Comparison of ENCODE assay signal across 1 cellular context in the genomic region with DNA sequence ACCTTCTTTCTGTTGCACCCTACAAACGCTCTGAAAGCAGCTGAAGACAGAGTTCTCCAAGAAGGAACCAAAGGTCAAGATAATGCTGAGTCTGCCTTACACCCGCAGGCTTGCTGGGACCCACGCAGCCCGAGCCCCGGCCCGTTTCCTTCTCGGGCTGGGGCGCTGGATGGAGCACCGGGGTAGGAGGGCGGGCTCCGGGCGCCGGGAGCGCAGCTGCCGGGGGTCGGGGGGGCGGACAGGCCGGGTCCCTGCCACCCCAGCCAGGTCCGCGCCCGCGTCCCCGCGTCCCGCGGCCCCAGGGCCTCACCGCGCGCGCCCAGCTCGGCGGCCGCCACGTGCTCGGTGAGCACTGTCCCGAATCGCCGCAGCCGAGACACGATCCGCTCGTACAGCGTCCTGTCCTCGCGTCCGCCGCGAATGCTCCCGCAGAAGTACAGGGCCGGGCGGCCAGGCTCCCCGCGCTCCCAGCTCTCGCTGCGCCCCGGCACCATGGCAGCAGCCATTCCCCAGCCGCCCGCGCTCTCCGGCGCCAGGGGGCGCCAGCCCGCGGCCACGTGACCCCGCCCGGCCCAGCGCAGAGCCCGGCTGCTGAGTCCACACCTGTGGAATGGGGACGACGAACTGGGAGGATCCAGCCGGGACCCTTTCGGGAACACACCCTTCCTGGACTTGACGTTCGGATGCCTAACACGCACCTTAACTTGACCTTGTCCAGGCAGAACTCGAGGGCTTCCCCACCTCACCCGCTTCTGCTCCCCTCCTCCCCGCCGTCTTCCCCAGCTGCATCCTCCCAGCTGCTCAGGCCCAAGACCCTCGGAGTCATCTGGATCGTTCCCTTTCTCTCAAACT.
TF ChIP-seq lines count a peak whose summit lies in the region.

A gene with protein sequence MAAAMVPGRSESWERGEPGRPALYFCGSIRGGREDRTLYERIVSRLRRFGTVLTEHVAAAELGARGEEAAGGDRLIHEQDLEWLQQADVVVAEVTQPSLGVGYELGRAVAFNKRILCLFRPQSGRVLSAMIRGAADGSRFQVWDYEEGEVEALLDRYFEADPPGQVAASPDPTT (minus strand): TSS at position 531 of the 852 bp plus-strand sequence. CDS start 25 bp downstream, at position 506.

TF ChIP-seq in H1, 55 proteins besides CTCF, POLR2A, EP300 and RAD21 (continued from another document):
- TF ChIP-seq CEBPB (IDR thresholded peaks at IDR 0.05; ENCODE audit: low read depth, low read length) (no peak), PHF8 (conservative IDR thresholded peaks at IDR 0.05; ENCODE audit: low read depth, low read length) (peak; percentile 82), JUND (IDR thresholded peaks at IDR 0.05; ENCODE audit: low read length) (peak; percentile 63; the same call in 1 of the 2 replicates), SIN3A (conservative IDR thresholded peaks at IDR 0.05 in 1 of 2, IDR thresholded peaks at IDR 0.05 in 1 of 2; ENCODE audit: low read depth in 1 of 2, low read length in 2 of 2) (0 out of 4 replicates have a peak, but pooled peaks of 1 of the 2 experiments have one; percentile 44), TCF12 (IDR thresholded peaks at IDR 0.05; ENCODE audit: low read depth, low read length) (peak; percentile 54; the same call in 1 of the 2 replicates), TEAD4 (IDR thresholded peaks at IDR 0.05; ENCODE audit: low read depth, low read length) (no peak), BACH1 (IDR thresholded peaks at IDR 0.05; ENCODE audit: low read length) (peak; percentile 23; the same call in 1 of the 2 replicates), JUN (IDR thresholded peaks at IDR 0.05; ENCODE audit: low read depth, low read length) (no peak), SP1 (IDR thresholded peaks at IDR 0.05; ENCODE audit: low read depth, low read length) (no peak), SIX5 (IDR thresholded peaks at IDR 0.05; ENCODE audit: low read depth, low read length) (no peak), KDM4A (IDR thresholded peaks at IDR 0.05; ENCODE audit: low read depth, low read length, severe bottlenecking) (peak; percentile 83), YY1 (IDR thresholded peaks at IDR 0.05; ENCODE audit: low read depth, low read length) (peak; percentile 93), EZH2 (IDR thresholded peaks at IDR 0.05; ENCODE audit: low read depth, low read length, severe bottlenecking) (no peak), CBX5 (IDR thresholded peaks at IDR 0.05; ENCODE audit: low read depth, low read length) (no peak), SAP30 (IDR thresholded peaks at IDR 0.05; ENCODE audit: insufficient read depth, insufficient replicate concordance, low read length) (no peak), TAF7 (optimal IDR thresholded peaks at IDR 0.05; ENCODE audit: borderline replicate concordance, low read depth, low read length) (peak; percentile 78), MAFK (IDR thresholded peaks at IDR 0.05; ENCODE audit: low read depth, low read length) (peak; percentile 15; the same call in 1 of the 2 replicates), RBBP5 (IDR thresholded peaks at IDR 0.05; ENCODE audit: borderline replicate concordance, low read depth, low read length) (peak; percentile 68; the same call in 1 of the 2 replicates), EGR1 (IDR thresholded peaks at IDR 0.05; ENCODE audit: borderline replicate concordance, low read depth, low read length) (no peak), RFX5 (IDR thresholded peaks at IDR 0.05; ENCODE audit: borderline replicate concordance, low read depth, low read length) (no peak), TBP (IDR thresholded peaks at IDR 0.05; ENCODE audit: low read depth, low read length) (peak; percentile 78; the same call in 1 of the 2 replicates), POLR2AphosphoS5 (IDR thresholded peaks at IDR 0.05; ENCODE audit: low read depth, low read length) (0 out of 2 replicates have a peak, but pooled peaks have one; percentile 56), SP4 (IDR thresholded peaks at IDR 0.05; ENCODE audit: low read length) (no peak), KDM1A (IDR thresholded peaks at IDR 0.05; ENCODE audit: borderline replicate concordance, low read length) (peak; percentile 23; the same call in 1 of the 2 replicates), HDAC6 (IDR thresholded peaks at IDR 0.05; ENCODE audit: low read depth, low read length) (no peak), CREB1 (IDR thresholded peaks at IDR 0.05) (no peak), CHD2 (IDR thresholded peaks at IDR 0.05; ENCODE audit: low read length) (no peak), ASH2L (IDR thresholded peaks at IDR 0.05; ENCODE audit: low read length) (no peak), SRF (IDR thresholded peaks at IDR 0.05; ENCODE audit: low read depth, low read length) (no peak), RNF2 (IDR thresholded peaks at IDR 0.05; ENCODE audit: borderline replicate concordance, low read depth, low read length, missing control alignments, poor library complexity, severe bottlenecking) (peak; percentile 44), HDAC2 (IDR thresholded peaks at IDR 0.05; ENCODE audit: borderline replicate concordance in 1 of 2, low read depth in 2 of 2, low read length in 2 of 2) (peak in 1 of 2 experiments; percentile 93; a peak in 1 of 4 replicates), NANOG (IDR thresholded peaks at IDR 0.05; ENCODE audit: insufficient read depth, low read depth, low read length, poor library complexity, severe bottlenecking) (no peak), CTBP2 (IDR thresholded peaks at IDR 0.05; ENCODE audit: borderline replicate concordance, insufficient read depth, insufficient read length, low read length) (no peak), TAF1 (IDR thresholded peaks at IDR 0.05; ENCODE audit: low read depth, low read length) (peak; percentile 81), ZNF274 (IDR thresholded peaks at IDR 0.05; ENCODE audit: borderline replicate concordance, extremely low read depth, low read length) (no peak), KDM5A (IDR thresholded peaks at IDR 0.05; ENCODE audit: low read length) (no peak), CHD1 (IDR thresholded peaks at IDR 0.05; ENCODE audit: low read depth, low read length) (no peak), SIRT6 (IDR thresholded peaks at IDR 0.05; ENCODE audit: low read length) (no peak), POU5F1 (IDR thresholded peaks at IDR 0.05; ENCODE audit: low read depth, low read length) (no peak), GABPA (IDR thresholded peaks at IDR 0.05; ENCODE audit: borderline replicate concordance, insufficient read depth, low read length) (peak; percentile 60; the same call in 1 of the 2 replicates), FOSL1 (IDR thresholded peaks at IDR 0.05; ENCODE audit: insufficient read depth, low read depth, low read length) (no peak), RXRA (IDR thresholded peaks at IDR 0.05; ENCODE audit: insufficient read depth, low read depth, low read length) (no peak), SUZ12 (IDR thresholded peaks at IDR 0.05; ENCODE audit: low read length) (no peak), CBX8 (IDR thresholded peaks at IDR 0.05; ENCODE audit: borderline replicate concordance, low read depth, low read length) (no peak), BCL11A (IDR thresholded peaks at IDR 0.05; ENCODE audit: low read depth in 2 of 2, low read length in 2 of 2) (no peak)
- TF ChIP-seq, protein P1, sequence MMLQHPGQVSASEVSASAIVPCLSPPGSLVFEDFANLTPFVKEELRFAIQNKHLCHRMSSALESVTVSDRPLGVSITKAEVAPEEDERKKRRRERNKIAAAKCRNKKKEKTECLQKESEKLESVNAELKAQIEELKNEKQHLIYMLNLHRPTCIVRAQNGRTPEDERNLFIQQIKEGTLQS (IDR thresholded peaks at IDR 0.05; ENCODE audit: insufficient read depth, low read depth, low read length) = peak; percentile 96
- TF ChIP-seq, protein P2, sequence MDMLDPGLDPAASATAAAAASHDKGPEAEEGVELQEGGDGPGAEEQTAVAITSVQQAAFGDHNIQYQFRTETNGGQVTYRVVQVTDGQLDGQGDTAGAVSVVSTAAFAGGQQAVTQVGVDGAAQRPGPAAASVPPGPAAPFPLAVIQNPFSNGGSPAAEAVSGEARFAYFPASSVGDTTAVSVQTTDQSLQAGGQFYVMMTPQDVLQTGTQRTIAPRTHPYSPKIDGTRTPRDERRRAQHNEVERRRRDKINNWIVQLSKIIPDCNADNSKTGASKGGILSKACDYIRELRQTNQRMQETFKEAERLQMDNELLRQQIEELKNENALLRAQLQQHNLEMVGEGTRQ (IDR thresholded peaks at IDR 0.05; ENCODE audit: low read length) = peak; percentile 96
- TF ChIP-seq, protein P3, sequence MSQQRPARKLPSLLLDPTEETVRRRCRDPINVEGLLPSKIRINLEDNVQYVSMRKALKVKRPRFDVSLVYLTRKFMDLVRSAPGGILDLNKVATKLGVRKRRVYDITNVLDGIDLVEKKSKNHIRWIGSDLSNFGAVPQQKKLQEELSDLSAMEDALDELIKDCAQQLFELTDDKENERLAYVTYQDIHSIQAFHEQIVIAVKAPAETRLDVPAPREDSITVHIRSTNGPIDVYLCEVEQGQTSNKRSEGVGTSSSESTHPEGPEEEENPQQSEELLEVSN (IDR thresholded peaks at IDR 0.05) = peak; percentile 89
- TF ChIP-seq, protein P4, sequence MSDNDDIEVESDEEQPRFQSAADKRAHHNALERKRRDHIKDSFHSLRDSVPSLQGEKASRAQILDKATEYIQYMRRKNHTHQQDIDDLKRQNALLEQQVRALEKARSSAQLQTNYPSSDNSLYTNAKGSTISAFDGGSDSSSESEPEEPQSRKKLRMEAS (IDR thresholded peaks at IDR 0.05) = peak; percentile 92
- TF ChIP-seq, protein P5, sequence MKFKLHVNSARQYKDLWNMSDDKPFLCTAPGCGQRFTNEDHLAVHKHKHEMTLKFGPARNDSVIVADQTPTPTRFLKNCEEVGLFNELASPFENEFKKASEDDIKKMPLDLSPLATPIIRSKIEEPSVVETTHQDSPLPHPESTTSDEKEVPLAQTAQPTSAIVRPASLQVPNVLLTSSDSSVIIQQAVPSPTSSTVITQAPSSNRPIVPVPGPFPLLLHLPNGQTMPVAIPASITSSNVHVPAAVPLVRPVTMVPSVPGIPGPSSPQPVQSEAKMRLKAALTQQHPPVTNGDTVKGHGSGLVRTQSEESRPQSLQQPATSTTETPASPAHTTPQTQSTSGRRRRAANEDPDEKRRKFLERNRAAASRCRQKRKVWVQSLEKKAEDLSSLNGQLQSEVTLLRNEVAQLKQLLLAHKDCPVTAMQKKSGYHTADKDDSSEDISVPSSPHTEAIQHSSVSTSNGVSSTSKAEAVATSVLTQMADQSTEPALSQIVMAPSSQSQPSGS (IDR thresholded peaks at IDR 0.05; ENCODE audit: low read length) = no peak
- TF ChIP-seq, protein P6, sequence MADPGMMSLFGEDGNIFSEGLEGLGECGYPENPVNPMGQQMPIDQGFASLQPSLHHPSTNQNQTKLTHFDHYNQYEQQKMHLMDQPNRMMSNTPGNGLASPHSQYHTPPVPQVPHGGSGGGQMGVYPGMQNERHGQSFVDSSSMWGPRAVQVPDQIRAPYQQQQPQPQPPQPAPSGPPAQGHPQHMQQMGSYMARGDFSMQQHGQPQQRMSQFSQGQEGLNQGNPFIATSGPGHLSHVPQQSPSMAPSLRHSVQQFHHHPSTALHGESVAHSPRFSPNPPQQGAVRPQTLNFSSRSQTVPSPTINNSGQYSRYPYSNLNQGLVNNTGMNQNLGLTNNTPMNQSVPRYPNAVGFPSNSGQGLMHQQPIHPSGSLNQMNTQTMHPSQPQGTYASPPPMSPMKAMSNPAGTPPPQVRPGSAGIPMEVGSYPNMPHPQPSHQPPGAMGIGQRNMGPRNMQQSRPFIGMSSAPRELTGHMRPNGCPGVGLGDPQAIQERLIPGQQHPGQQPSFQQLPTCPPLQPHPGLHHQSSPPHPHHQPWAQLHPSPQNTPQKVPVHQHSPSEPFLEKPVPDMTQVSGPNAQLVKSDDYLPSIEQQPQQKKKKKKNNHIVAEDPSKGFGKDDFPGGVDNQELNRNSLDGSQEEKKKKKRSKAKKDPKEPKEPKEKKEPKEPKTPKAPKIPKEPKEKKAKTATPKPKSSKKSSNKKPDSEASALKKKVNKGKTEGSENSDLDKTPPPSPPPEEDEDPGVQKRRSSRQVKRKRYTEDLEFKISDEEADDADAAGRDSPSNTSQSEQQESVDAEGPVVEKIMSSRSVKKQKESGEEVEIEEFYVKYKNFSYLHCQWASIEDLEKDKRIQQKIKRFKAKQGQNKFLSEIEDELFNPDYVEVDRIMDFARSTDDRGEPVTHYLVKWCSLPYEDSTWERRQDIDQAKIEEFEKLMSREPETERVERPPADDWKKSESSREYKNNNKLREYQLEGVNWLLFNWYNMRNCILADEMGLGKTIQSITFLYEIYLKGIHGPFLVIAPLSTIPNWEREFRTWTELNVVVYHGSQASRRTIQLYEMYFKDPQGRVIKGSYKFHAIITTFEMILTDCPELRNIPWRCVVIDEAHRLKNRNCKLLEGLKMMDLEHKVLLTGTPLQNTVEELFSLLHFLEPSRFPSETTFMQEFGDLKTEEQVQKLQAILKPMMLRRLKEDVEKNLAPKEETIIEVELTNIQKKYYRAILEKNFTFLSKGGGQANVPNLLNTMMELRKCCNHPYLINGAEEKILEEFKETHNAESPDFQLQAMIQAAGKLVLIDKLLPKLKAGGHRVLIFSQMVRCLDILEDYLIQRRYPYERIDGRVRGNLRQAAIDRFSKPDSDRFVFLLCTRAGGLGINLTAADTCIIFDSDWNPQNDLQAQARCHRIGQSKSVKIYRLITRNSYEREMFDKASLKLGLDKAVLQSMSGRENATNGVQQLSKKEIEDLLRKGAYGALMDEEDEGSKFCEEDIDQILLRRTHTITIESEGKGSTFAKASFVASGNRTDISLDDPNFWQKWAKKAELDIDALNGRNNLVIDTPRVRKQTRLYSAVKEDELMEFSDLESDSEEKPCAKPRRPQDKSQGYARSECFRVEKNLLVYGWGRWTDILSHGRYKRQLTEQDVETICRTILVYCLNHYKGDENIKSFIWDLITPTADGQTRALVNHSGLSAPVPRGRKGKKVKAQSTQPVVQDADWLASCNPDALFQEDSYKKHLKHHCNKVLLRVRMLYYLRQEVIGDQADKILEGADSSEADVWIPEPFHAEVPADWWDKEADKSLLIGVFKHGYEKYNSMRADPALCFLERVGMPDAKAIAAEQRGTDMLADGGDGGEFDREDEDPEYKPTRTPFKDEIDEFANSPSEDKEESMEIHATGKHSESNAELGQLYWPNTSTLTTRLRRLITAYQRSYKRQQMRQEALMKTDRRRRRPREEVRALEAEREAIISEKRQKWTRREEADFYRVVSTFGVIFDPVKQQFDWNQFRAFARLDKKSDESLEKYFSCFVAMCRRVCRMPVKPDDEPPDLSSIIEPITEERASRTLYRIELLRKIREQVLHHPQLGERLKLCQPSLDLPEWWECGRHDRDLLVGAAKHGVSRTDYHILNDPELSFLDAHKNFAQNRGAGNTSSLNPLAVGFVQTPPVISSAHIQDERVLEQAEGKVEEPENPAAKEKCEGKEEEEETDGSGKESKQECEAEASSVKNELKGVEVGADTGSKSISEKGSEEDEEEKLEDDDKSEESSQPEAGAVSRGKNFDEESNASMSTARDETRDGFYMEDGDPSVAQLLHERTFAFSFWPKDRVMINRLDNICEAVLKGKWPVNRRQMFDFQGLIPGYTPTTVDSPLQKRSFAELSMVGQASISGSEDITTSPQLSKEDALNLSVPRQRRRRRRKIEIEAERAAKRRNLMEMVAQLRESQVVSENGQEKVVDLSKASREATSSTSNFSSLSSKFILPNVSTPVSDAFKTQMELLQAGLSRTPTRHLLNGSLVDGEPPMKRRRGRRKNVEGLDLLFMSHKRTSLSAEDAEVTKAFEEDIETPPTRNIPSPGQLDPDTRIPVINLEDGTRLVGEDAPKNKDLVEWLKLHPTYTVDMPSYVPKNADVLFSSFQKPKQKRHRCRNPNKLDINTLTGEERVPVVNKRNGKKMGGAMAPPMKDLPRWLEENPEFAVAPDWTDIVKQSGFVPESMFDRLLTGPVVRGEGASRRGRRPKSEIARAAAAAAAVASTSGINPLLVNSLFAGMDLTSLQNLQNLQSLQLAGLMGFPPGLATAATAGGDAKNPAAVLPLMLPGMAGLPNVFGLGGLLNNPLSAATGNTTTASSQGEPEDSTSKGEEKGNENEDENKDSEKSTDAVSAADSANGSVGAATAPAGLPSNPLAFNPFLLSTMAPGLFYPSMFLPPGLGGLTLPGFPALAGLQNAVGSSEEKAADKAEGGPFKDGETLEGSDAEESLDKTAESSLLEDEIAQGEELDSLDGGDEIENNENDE (IDR thresholded peaks at IDR 0.05; ENCODE audit: insufficient replicate concordance, low read length) = no peak
TF ChIP-seq in H1: peak in this region for 21.
